ENCODE assay signal across 8 cellular contexts in genomic region chr3:136994772-136995516, GRCh38. TPM values are rescaled to one million over a fixed set of nuclear protein-coding genes. Genes with fewer than 3 reads are reported as not detected.
DNase-seq lines count a peak whose midpoint lies in the region; ATAC-seq and TF ChIP-seq lines count a peak whose summit lies in the region.

No MANE protein-coding gene starts in this region.

- ATAC-seq in HG02981 (IDR thresholded peaks at IDR 0.05; ENCODE audit: unreplicated experiment): no peak

- H3K4me1 Mint-ChIP-seq in endodermal cell: peaks cover 4% of the 10 kb centered on the region

- no peak overlapping the region for H3K4me3 Mint-ChIP-seq in endodermal cell

- TF ChIP-seq CTCF in colonic mucosa (IDR thresholded peaks at IDR 0.05) (no peak), endodermal cell (conservative IDR thresholded peaks at IDR 0.05) (no peak)

- no peaks in the 10 kb centered on the region for H3K36me3 Mint-ChIP-seq in endodermal cell (ENCODE audit: low read depth)

- H3K9ac ChIP-seq in colonic mucosa (ENCODE audit: low read depth in 2 of 2, low read length in 2 of 2): peak overlapping the region in 1 of 2 donors; percentile 49
- H3K9ac ChIP-seq in endodermal cell (ENCODE audit: extremely low read depth, low read length, poor library complexity, severe bottlenecking): no peak overlapping the region

- WGBS in endodermal cell (ENCODE audit: insufficient coverage in 1 of 2, insufficient read length in 1 of 2), 2 experiments: 87 to 92% methylated on average over 4 to 8 of the region's 8 CpGs

- intact Hi-C loops in colonic mucosa (cut with DNase I): no loop called here

- H3K27me3 Mint-ChIP-seq in endodermal cell (ENCODE audit: insufficient read depth): no peaks in the 10 kb centered on the region

- no peak overlapping the region for H3K27ac Mint-ChIP-seq in endodermal cell

- H3K36me3 ChIP-seq in colonic mucosa (no peaks in the 10 kb centered on the region), endodermal cell (ENCODE audit: control insufficient read depth, insufficient read depth, low read length) (no peaks in the 10 kb centered on the region)

- DNase-seq in C1 segment of cervical spinal cord (lab: John Stamatoyannopoulos, UW): peak in 9 of 14 donors; percentile 7 to 58 (median 33)
- peak; percentile 69 for DNase-seq in NCI-H2029 treated with DMSO at 0.1 percent for 48 hours (lab: John Stamatoyannopoulos, UW)
- peak; percentile 93 for DNase-seq in colonic mucosa
- DNase-seq in mucosa of gallbladder (ENCODE audit: low spot score): peak; percentile 87
- no peak for DNase-seq in endodermal cell
- no peak for DNase-seq in DMS53 treated with DMSO at 0.1 percent for 48 hours (lab: John Stamatoyannopoulos, UW; ENCODE audit: unreplicated experiment)
- DNase-seq in hepatic stellate cell (ENCODE audit: low spot score): no peak

- H3K27ac ChIP-seq in colonic mucosa (peak overlapping the region; percentile 84), endodermal cell (ENCODE audit: low read depth, low read length) (no peak overlapping the region)

- H3K4me3 ChIP-seq in colonic mucosa (no peak overlapping the region), endodermal cell (ENCODE audit: low read length) (no peak overlapping the region)

- no peaks in the 10 kb centered on the region for H3K4me1 ChIP-seq in colonic mucosa
- peaks cover 3% of the 10 kb centered on the region for H3K4me1 ChIP-seq in endodermal cell (ENCODE audit: control insufficient read depth, insufficient read depth, low read length)

- no peaks in the 10 kb centered on the region for H3K9me3 ChIP-seq in colonic mucosa
- H3K9me3 ChIP-seq in endodermal cell (ENCODE audit: control insufficient read depth, low read length): no peaks in the 10 kb centered on the region

- H3K27me3 ChIP-seq in colonic mucosa (no peaks in the 10 kb centered on the region), endodermal cell (ENCODE audit: control insufficient read depth, insufficient read depth, low read length, poor library complexity, severe bottlenecking) (no peaks in the 10 kb centered on the region)

- H3K9me3 Mint-ChIP-seq in endodermal cell: no peaks in the 10 kb centered on the region

RNA-seq across cellular contexts. Expression of gene IL20RB, which starts 37.2 kb away (rescaled TPM):
- total RNA-seq in colonic mucosa (under 1 TPM; 0.74 to 0.96 TPM), mucosa of gallbladder (0.66 TPM), endodermal cell (1 to 10 TPM; 1.7 to 2.1 TPM)
- 1.2 TPM for polyA plus RNA-seq in endodermal cell (2013, experiment 1 of 2)
- polyA plus RNA-seq in endodermal cell (2013, experiment 2 of 2): 0.99 TPM

Comparison
In these comparisons a context has a peak if more than half of its experiments do, and no peak if none do; other contexts are left out.
1. DNase-seq: peak in C1 segment of cervical spinal cord (9 of 14), NCI-H2029 treated with DMSO at 0.1 percent for 48 hours (single experiment), colonic mucosa (single experiment) and mucosa of gallbladder (single experiment); none in endodermal cell (single experiment), DMS53 treated with DMSO at 0.1 percent for 48 hours (single experiment) and hepatic stellate cell (single experiment).